10 cellular contexts compared by ENCODE assay signal in genomic region chr15:101244039-101244781, GRCh38. TPM values are rescaled to one million over a fixed set of nuclear protein-coding genes. Genes with fewer than 3 reads are reported as not detected.
DNase-seq lines count a peak whose midpoint lies in the region; FAIRE-seq and TF ChIP-seq lines count a peak whose summit lies in the region.
"Had no signal": no experiment of that assay in that cellular context is flagged by ENCODE, and none has a peak within 500 bp of the region (broad histone marks: within the 10 kb centered on the region; RNA-seq: fewer than 3 reads in every experiment).

No MANE protein-coding gene starts in this region.

- intact Hi-C loops in activated T-helper 2 cell treated with anti-CD3 and anti-CD28 coated beads, Interferon-gamma antibody, Interleukin-2, Interleukin-4, amounts not matched to agents 10 μg/mL and 5 μg/mL and 100 μg/mL, durations not matched to agents 14 hours and 24 hours and 36 hours (cut with micrococcal nuclease) = loop anchor here (10.0 kb wide), 1 partner anchor 119 kb away; no protein-coding TSS in a partner anchor

- H3K27ac Mint-ChIP-seq in IgD-negative memory B cell (peak overlapping the region in 2 of 3 donors; percentile 24 to 74), mesothelial cell of epicardium (peak overlapping the region; percentile 0)
- H3K27ac Mint-ChIP-seq in activated T-helper 2 cell treated with anti-CD3 and anti-CD28 coated beads, Interferon-gamma antibody, Interleukin-2, Interleukin-4, amounts not matched to agents 10 μg/mL and 5 μg/mL and 100 μg/mL, durations not matched to agents 14 hours and 24 hours and 36 hours = peak overlapping the region; percentile 79

- peak overlapping the region; percentile 93; the same call in 1 of the 2 replicates for H3K27ac ChIP-seq in C4-2B

- H3K27me3 Mint-ChIP-seq in IgD-negative memory B cell (peaks cover 1% of the 10 kb centered on the region), mesothelial cell of epicardium (ENCODE audit: low read depth) (no peaks in the 10 kb centered on the region)
- no peaks in the 10 kb centered on the region for H3K27me3 Mint-ChIP-seq in activated T-helper 2 cell treated with anti-CD3 and anti-CD28 coated beads, Interferon-gamma antibody, Interleukin-2, Interleukin-4, amounts not matched to agents 10 μg/mL and 5 μg/mL and 100 μg/mL, durations not matched to agents 14 hours and 24 hours and 36 hours (ENCODE audit: low read depth)

- no peak for DNase-seq in activated T-helper 2 cell treated with anti-CD3 and anti-CD28 coated beads, Interferon-gamma antibody, Interleukin-2, Interleukin-4, amounts not matched to agents 10 μg/mL and 5 μg/mL and 100 μg/mL, durations not matched to agents 14 hours and 24 hours and 36 hours (ENCODE audit: low spot score)
- DNase-seq in mesothelial cell of epicardium (ENCODE audit: low spot score in 2 of 2, unreplicated experiment in 2 of 2) = no peak
- no peak for DNase-seq in globus pallidus (ENCODE audit: low spot score)
- no peak for DNase-seq in D721Med (ENCODE audit: insufficient read length, low spot score)
- no peak for DNase-seq in NCI-H524 (lab: John Stamatoyannopoulos, UW)
- DNase-seq in DMS53 treated with DMSO at 0.1 percent for 48 hours (lab: John Stamatoyannopoulos, UW; ENCODE audit: unreplicated experiment) = no peak
- DNase-seq: anterior cingulate cortex, NCI-H446 had no signal

- peak overlapping the region in 3 of 4 donors; percentile 2 to 74 (median 41) for H3K4me3 Mint-ChIP-seq in IgD-negative memory B cell
- peak overlapping the region; percentile 65 for H3K4me3 Mint-ChIP-seq in activated T-helper 2 cell treated with anti-CD3 and anti-CD28 coated beads, Interferon-gamma antibody, Interleukin-2, Interleukin-4, amounts not matched to agents 10 μg/mL and 5 μg/mL and 100 μg/mL, durations not matched to agents 14 hours and 24 hours and 36 hours (ENCODE audit: low read depth)
- no peak overlapping the region for H3K4me3 Mint-ChIP-seq in mesothelial cell of epicardium

- H3K36me3 Mint-ChIP-seq in IgD-negative memory B cell (no peaks in the 10 kb centered on the region), mesothelial cell of epicardium (peaks cover 3% of the 10 kb centered on the region)
- peaks cover 74% of the 10 kb centered on the region for H3K36me3 Mint-ChIP-seq in activated T-helper 2 cell treated with anti-CD3 and anti-CD28 coated beads, Interferon-gamma antibody, Interleukin-2, Interleukin-4, amounts not matched to agents 10 μg/mL and 5 μg/mL and 100 μg/mL, durations not matched to agents 14 hours and 24 hours and 36 hours (ENCODE audit: low read depth)

- no peaks in the 10 kb centered on the region for H3K9me3 Mint-ChIP-seq in IgD-negative memory B cell
- H3K9me3 Mint-ChIP-seq in activated T-helper 2 cell treated with anti-CD3 and anti-CD28 coated beads, Interferon-gamma antibody, Interleukin-2, Interleukin-4, amounts not matched to agents 10 μg/mL and 5 μg/mL and 100 μg/mL, durations not matched to agents 14 hours and 24 hours and 36 hours = no peaks in the 10 kb centered on the region
- no peaks in the 10 kb centered on the region for H3K9me3 Mint-ChIP-seq in mesothelial cell of epicardium

- H3K4me1 Mint-ChIP-seq in IgD-negative memory B cell = peaks cover 46 to 74% (median 49%) of the 10 kb centered on the region in 3 donors
- peaks cover 92% of the 10 kb centered on the region for H3K4me1 Mint-ChIP-seq in activated T-helper 2 cell treated with anti-CD3 and anti-CD28 coated beads, Interferon-gamma antibody, Interleukin-2, Interleukin-4, amounts not matched to agents 10 μg/mL and 5 μg/mL and 100 μg/mL, durations not matched to agents 14 hours and 24 hours and 36 hours (ENCODE audit: low read depth)
- peaks cover 68% of the 10 kb centered on the region for H3K4me1 Mint-ChIP-seq in mesothelial cell of epicardium

- TF ChIP-seq CTCF in C4-2B (conservative IDR thresholded peaks at IDR 0.05) = no peak
- no peak for TF ChIP-seq CTCF in mesothelial cell of epicardium (IDR thresholded peaks at IDR 0.05; ENCODE audit: unreplicated experiment)
- no peak for TF ChIP-seq CTCF in D721Med (IDR thresholded peaks at IDR 0.05; ENCODE audit: insufficient read depth, missing control alignments)

- FAIRE-seq in D721Med (lab: Jason Lieb, UNC) = no peak

RNA-seq across cellular contexts. Expression of gene CHSY1, which starts 7.6 kb away (rescaled TPM):
- polyA plus RNA-seq in IgD-negative memory B cell = 1.1 TPM
- 50.5 and 52.2 TPM in 2 replicates for total RNA-seq in activated T-helper 2 cell treated with anti-CD3 and anti-CD28 coated beads, Interferon-gamma antibody, Interleukin-2, Interleukin-4, amounts not matched to agents 10 μg/mL and 5 μg/mL and 100 μg/mL, durations not matched to agents 14 hours and 24 hours and 36 hours
- total RNA-seq in mesothelial cell of epicardium = 65.1 to 71.6 TPM (median 69.3 TPM) in 3 replicates

RNA-seq across cellular contexts. Expression of gene SELENOS, which starts 33.1 kb away (rescaled TPM):
- 55.2 TPM for polyA plus RNA-seq in IgD-negative memory B cell
- total RNA-seq in activated T-helper 2 cell treated with anti-CD3 and anti-CD28 coated beads, Interferon-gamma antibody, Interleukin-2, Interleukin-4, amounts not matched to agents 10 μg/mL and 5 μg/mL and 100 μg/mL, durations not matched to agents 14 hours and 24 hours and 36 hours = 39.2 and 40.5 TPM in 2 replicates
- total RNA-seq in mesothelial cell of epicardium = 38.1 to 45.2 TPM (median 44.7 TPM) in 3 replicates

RNA-seq across cellular contexts. Expression of gene SNRPA1, which starts 50.8 kb away (rescaled TPM):
- 73.1 TPM for polyA plus RNA-seq in IgD-negative memory B cell
- total RNA-seq in activated T-helper 2 cell treated with anti-CD3 and anti-CD28 coated beads, Interferon-gamma antibody, Interleukin-2, Interleukin-4, amounts not matched to agents 10 μg/mL and 5 μg/mL and 100 μg/mL, durations not matched to agents 14 hours and 24 hours and 36 hours = 189 and 197 TPM in 2 replicates
- total RNA-seq in mesothelial cell of epicardium = 82.2 to 86.2 TPM (median 82.8 TPM) in 3 replicates

Comparison
In these comparisons a context has a peak if more than half of its experiments do, and no peak if none do; other contexts are left out.
1. H3K27ac Mint-ChIP-seq: peak in every context shown above with its lines; median percentile 79 in activated T-helper 2 cell treated with anti-CD3 and anti-CD28 coated beads, Interferon-gamma antibody, Interleukin-2, Interleukin-4, amounts not matched to agents 10 μg/mL and 5 μg/mL and 100 μg/mL, durations not matched to agents 14 hours and 24 hours and 36 hours; 49 in IgD-negative memory B cell; 0 in mesothelial cell of epicardium.